17 cellular contexts compared by ENCODE assay signal in the genomic region with DNA sequence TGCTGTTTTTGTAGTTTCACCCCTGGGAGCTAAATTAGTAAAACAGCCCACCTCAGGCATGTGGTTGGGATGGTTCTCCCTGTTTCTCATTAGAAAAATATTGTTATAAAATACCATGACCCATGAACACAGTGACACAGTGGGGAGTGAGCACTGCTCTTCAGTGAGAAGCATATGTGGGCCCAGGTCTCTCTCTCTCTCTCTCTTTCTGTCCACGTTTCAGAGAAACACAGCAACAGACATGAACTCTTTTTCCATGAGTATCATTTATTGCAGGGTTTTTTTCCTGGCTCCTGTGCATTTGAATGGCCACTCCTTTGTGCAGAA. TPM values are rescaled to one million over a fixed set of nuclear protein-coding genes. Genes with fewer than 3 reads are reported as not detected.
A peak's percentile ranks its signal among the peaks of the same experiment; 100 is the strongest.
DNase-seq lines count a peak whose midpoint lies in the region; ATAC-seq and TF ChIP-seq lines count a peak whose summit lies in the region.
"Had no signal": no experiment of that assay in that cellular context is flagged by ENCODE, and none has a peak within 500 bp of the region (broad histone marks: within the 10 kb centered on the region; RNA-seq: fewer than 3 reads in every experiment).

No MANE protein-coding gene starts in this region.

- CTCF ChIA-PET in naive thymus-derived CD4-positive, alpha-beta T cell (lab: Charles Lee), result no interaction called here

- no peak overlapping the region for H2AFZ ChIP-seq in OCI-LY1 (ENCODE audit: low read length)

- no peak for TF ChIP-seq POLR2A in tibial nerve (IDR thresholded peaks at IDR 0.05)

- no peaks in the 10 kb centered on the region for H3K36me3 Mint-ChIP-seq in naive thymus-derived CD4-positive, alpha-beta T cell
- H3K36me3 Mint-ChIP-seq: activated naive CD8-positive, alpha-beta T cell; CD4-positive, CD25-positive, alpha-beta regulatory T cell had no signal

- peaks cover 17% of the 10 kb centered on the region; the same call in 1 of the 2 replicates for H3K36me3 ChIP-seq in OCI-LY1 (ENCODE audit: insufficient read depth, low read length)
- no peaks in the 10 kb centered on the region for H3K36me3 ChIP-seq in brain microvascular endothelial cell (replicated peaks)
- no peaks in the 10 kb centered on the region for H3K36me3 ChIP-seq in naive thymus-derived CD4-positive, alpha-beta T cell (ENCODE audit: control insufficient read depth in 2 of 3, insufficient read depth in 3 of 3, low read length in 3 of 3)
- peaks cover 0 to 3% (median 0%) of the 10 kb centered on the region in 3 donors for H3K36me3 ChIP-seq in tibial nerve
- H3K36me3 ChIP-seq: ovary had no signal

- peaks cover 46 to 69% (median 52%) of the 10 kb centered on the region in 7 donors for H3K4me1 Mint-ChIP-seq in naive thymus-derived CD4-positive, alpha-beta T cell

- no peaks in the 10 kb centered on the region for H3K27me3 Mint-ChIP-seq in naive thymus-derived CD4-positive, alpha-beta T cell
- H3K27me3 Mint-ChIP-seq: activated naive CD8-positive, alpha-beta T cell; activated T-cell treated with anti-CD3 and anti-CD28 coated beads, Interleukin-2, amount 50 U/mL, for 24 hours; central memory CD8-positive, alpha-beta T cell had no signal

- peak overlapping the region; percentile 95 for H3K27ac ChIP-seq in OCI-LY1 (ENCODE audit: low read depth, low read length, poor library complexity, severe bottlenecking)
- H3K27ac ChIP-seq in brain microvascular endothelial cell, result peak overlapping the region; percentile 19
- H3K27ac ChIP-seq in naive thymus-derived CD4-positive, alpha-beta T cell (ENCODE audit: low read depth, low read length), result no peak overlapping the region
- H3K27ac ChIP-seq in tibial nerve, result peak overlapping the region in 3 of 4 donors; percentile 42 to 75 (median 67)

- in situ Hi-C loops in brain microvascular endothelial cell (cut with HindIII; ENCODE audit: low pct_ligation_motif_present, low sequenced_read_pairs), result no loop called here

- ATAC-seq in naive thymus-derived CD4-positive, alpha-beta T cell, result no peak
- ATAC-seq in HG02642 (IDR thresholded peaks at IDR 0.05; ENCODE audit: poor library complexity, unreplicated experiment), result no peak

- H3K4me1 ChIP-seq in OCI-LY1 (ENCODE audit: insufficient read depth, low read length, severe bottlenecking) (peaks cover 77% of the 10 kb centered on the region), tibial nerve (peaks cover 0 to 51% (median 34%) of the 10 kb centered on the region in 4 donors)
- peaks cover 0 to 7% of the 10 kb centered on the region in 2 donors for H3K4me1 ChIP-seq in naive thymus-derived CD4-positive, alpha-beta T cell (ENCODE audit: control insufficient read depth in 2 of 2, insufficient read depth in 2 of 2, low read length in 2 of 2)

- no peak overlapping the region; the same call in 1 of the 2 replicates for H3K9ac ChIP-seq in OCI-LY1 (ENCODE audit: low read length)

- TF ChIP-seq CTCF in OCI-LY1 (IDR thresholded peaks at IDR 0.05; ENCODE audit: low read length) (no peak), brain microvascular endothelial cell (IDR thresholded peaks at IDR 0.05; ENCODE audit: low read depth, low read length, missing control alignments) (no peak), tibial nerve (IDR thresholded peaks at IDR 0.05) (no peak)

- no peak for TF ChIP-seq EP300 in tibial nerve (IDR thresholded peaks at IDR 0.05)

- H4K20me1 ChIP-seq in OCI-LY1 (ENCODE audit: insufficient read depth, low read length), result no peaks in the 10 kb centered on the region

- intact Hi-C loops in naive thymus-derived CD4-positive, alpha-beta T cell (cut with micrococcal nuclease), result loop anchor here in 1 of 2 donors (5.0 kb wide), 1 partner anchor 38 kb away; no protein-coding TSS in a partner anchor

- H3K9me3 ChIP-seq in OCI-LY1 (ENCODE audit: low read length), result no peaks in the 10 kb centered on the region
- no peaks in the 10 kb centered on the region for H3K9me3 ChIP-seq in naive thymus-derived CD4-positive, alpha-beta T cell (ENCODE audit: control insufficient read depth in 2 of 3, low read length in 3 of 3)
- H3K9me3 ChIP-seq in tibial nerve, result no peaks in the 10 kb centered on the region
- H3K9me3 ChIP-seq: ovary had no signal

- H3K4me3 ChIP-seq in OCI-LY1 (ENCODE audit: low read depth, low read length, poor library complexity, severe bottlenecking), result no peak overlapping the region
- no peak overlapping the region for H3K4me3 ChIP-seq in brain microvascular endothelial cell (ENCODE audit: low read depth, low read length)
- H3K4me3 ChIP-seq in naive thymus-derived CD4-positive, alpha-beta T cell (ENCODE audit: low read length), result no peak overlapping the region
- no peak overlapping the region for H3K4me3 ChIP-seq in tibial nerve
- H3K4me3 ChIP-seq: ovary had no signal

- H3K4me3 Mint-ChIP-seq in naive thymus-derived CD4-positive, alpha-beta T cell, result peak overlapping the region in 3 of 10 donors; percentile 34 to 46 (median 43)
- H3K4me3 Mint-ChIP-seq: activated naive CD8-positive, alpha-beta T cell; activated T-cell treated with anti-CD3 and anti-CD28 coated beads, Interleukin-2, amount 50 U/mL, for 24 hours; CD4-positive, CD25-positive, alpha-beta regulatory T cell; central memory CD8-positive, alpha-beta T cell had no signal

- H3K4me2 ChIP-seq in OCI-LY1 (ENCODE audit: low read length), result peak overlapping the region; percentile 55; the same call in 1 of the 2 replicates

- no peaks in the 10 kb centered on the region for H3K9me3 Mint-ChIP-seq in naive thymus-derived CD4-positive, alpha-beta T cell
- H3K9me3 Mint-ChIP-seq: activated T-cell treated with anti-CD3 and anti-CD28 coated beads, Interleukin-2, amount 50 U/mL, for 24 hours; central memory CD8-positive, alpha-beta T cell had no signal

- DNase-seq in brain microvascular endothelial cell (no peak), tibial nerve (ENCODE audit: low spot score in 2 of 2) (no peak), DMS 273 (lab: John Stamatoyannopoulos, UW; ENCODE audit: unreplicated experiment) (no peak), hypothalamus (lab: John Stamatoyannopoulos, UW) (no peak)
- no peak for DNase-seq in naive thymus-derived CD4-positive, alpha-beta T cell
- DNase-seq: activated CD4-positive, alpha-beta T cell treated with anti-CD3 and anti-CD28 coated beads, Interleukin-2, amount 50 U/mL, for 4 hours; activated T-cell treated with anti-CD3 and anti-CD28 coated beads, Interleukin-2, amount 50 U/mL, for 24 hours; NCI-H1436 treated with DMSO at 0.1 percent for 48 hours; NCI-H446; stimulated activated CD4-positive, alpha-beta T cell treated with anti-CD3 and anti-CD28 coated beads, Interleukin-12 subunit alpha, Interleukin-12 subunit beta, amount 100 ng/mL, for 4 hours; stimulated activated naive CD4-positive, alpha-beta T cell treated with Interleukin-2 at 50 U/mL for 16 hours had no signal

- 29 to 43% methylated on average over 1 of the region's 1 CpG for WGBS in tibial nerve, 2 donors

- no peaks in the 10 kb centered on the region for H3K79me2 ChIP-seq in OCI-LY1 (ENCODE audit: insufficient read depth, low read length)

- H3K27ac Mint-ChIP-seq in naive thymus-derived CD4-positive, alpha-beta T cell, result peak overlapping the region in 5 of 9 donors; percentile 20 to 87 (median 45)
- H3K27ac Mint-ChIP-seq: activated naive CD8-positive, alpha-beta T cell had no signal

- H3F3A ChIP-seq in OCI-LY1 (ENCODE audit: insufficient read depth, low read length), result no peaks in the 10 kb centered on the region

- no peaks in the 10 kb centered on the region for H3K9me2 ChIP-seq in OCI-LY1 (ENCODE audit: low read depth, low read length)

- H3K27me3 ChIP-seq in OCI-LY1 (ENCODE audit: insufficient read depth, low read length) (no peaks in the 10 kb centered on the region), brain microvascular endothelial cell (replicated peaks) (no peaks in the 10 kb centered on the region), tibial nerve (no peaks in the 10 kb centered on the region)
- no peaks in the 10 kb centered on the region for H3K27me3 ChIP-seq in naive thymus-derived CD4-positive, alpha-beta T cell (ENCODE audit: control insufficient read depth in 2 of 2, insufficient read depth in 2 of 2, low read length in 2 of 2)
- H3K27me3 ChIP-seq: ovary had no signal

- POLR2A ChIA-PET in naive thymus-derived CD4-positive, alpha-beta T cell (lab: Charles Lee), result no interaction called here

RNA-seq across cellular contexts. Expression of a gene that starts 41.3 kb away (rescaled TPM):
- 10 to 100 TPM in 1 of 5 experiments, 1 to 10 TPM in 2, under 1 TPM in 2; 0.16 to 48.7 (median 1.1) TPM for total RNA-seq in naive thymus-derived CD4-positive, alpha-beta T cell
- polyA plus RNA-seq in naive thymus-derived CD4-positive, alpha-beta T cell, result 1 to 10 TPM in 1 of 2 donors, under 1 TPM in 1; 0.70 to 1.6 TPM
- total RNA-seq in tibial nerve, result 1 to 10 TPM; 3.3 to 5.7 (median 4.9) TPM
- total RNA-seq: CD4-positive, CD25-positive, alpha-beta regulatory T cell had no signal
